Comparison of ENCODE assay signal across 1 cellular context in the genomic region with DNA sequence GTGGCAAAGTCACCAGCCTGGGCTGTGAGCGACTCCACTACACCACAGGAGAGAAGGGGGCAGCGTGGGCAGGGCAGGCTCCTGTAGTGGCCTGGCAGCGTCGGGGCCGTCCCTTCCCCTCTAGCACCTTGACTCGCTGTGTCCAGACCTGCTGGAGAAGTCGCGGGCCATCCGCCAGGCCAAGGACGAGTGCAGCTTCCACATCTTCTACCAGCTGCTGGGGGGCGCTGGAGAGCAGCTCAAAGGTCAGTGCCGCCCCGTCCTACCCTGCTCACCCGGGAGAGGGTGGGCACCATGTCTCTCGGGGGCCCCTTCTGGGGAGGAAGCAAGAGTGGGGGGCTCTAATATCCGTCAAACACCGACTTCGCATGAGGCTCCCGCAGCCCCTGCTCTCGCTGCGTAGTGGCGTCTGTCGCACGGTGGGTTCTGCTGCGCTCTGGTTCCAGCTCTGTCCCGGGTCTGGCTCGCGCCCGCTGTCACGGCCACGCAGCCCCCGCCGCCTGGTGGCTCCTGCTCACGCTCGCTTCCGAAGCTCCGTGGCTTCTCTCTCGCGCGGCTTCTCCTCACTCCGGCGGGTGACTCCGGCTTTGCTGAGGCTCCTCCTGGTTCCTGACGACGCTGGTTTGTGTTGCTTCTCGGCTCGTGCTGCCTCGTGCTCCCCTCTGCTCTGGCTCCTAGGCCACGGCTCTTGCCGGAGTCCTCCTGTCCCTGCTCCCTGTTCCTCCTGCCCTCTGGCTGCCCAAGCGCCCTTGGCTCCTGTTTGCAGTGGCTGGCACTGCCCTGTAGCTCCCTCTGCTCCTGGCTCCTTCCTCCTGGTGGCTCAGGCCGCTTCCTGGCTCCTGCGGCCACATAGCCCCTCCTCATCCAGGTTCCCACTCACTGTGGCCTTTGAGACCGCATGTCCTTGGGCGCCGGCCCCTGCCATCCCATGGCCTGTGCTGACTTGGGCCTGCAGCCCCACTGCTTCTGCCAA.
A peak's percentile ranks its signal among the peaks of the same experiment; 100 is the strongest.
TF ChIP-seq lines count a peak whose summit lies in the region.

No MANE protein-coding gene starts in this region.

TF ChIP-seq in H1, 55 proteins besides CTCF, POLR2A, EP300 and RAD21:
- TF ChIP-seq SIN3A (conservative IDR thresholded peaks at IDR 0.05 in 1 of 2, IDR thresholded peaks at IDR 0.05 in 1 of 2; ENCODE audit: low read depth in 1 of 2, low read length in 2 of 2) (no peak), GABPA (IDR thresholded peaks at IDR 0.05; ENCODE audit: borderline replicate concordance, insufficient read depth, low read length) (0 out of 2 replicates have a peak, but pooled peaks have one; percentile 36), KDM4A (IDR thresholded peaks at IDR 0.05; ENCODE audit: low read depth, low read length, severe bottlenecking) (peak; percentile 23), MAFK (IDR thresholded peaks at IDR 0.05; ENCODE audit: low read depth, low read length) (no peak), EGR1 (IDR thresholded peaks at IDR 0.05; ENCODE audit: borderline replicate concordance, low read depth, low read length) (0 out of 2 replicates have a peak, but pooled peaks have one; percentile 27), E2F6 (IDR thresholded peaks at IDR 0.05) (no peak), CREB1 (IDR thresholded peaks at IDR 0.05) (0 out of 2 replicates have a peak, but pooled peaks have one; percentile 32)
- TF ChIP-seq, protein P1, sequence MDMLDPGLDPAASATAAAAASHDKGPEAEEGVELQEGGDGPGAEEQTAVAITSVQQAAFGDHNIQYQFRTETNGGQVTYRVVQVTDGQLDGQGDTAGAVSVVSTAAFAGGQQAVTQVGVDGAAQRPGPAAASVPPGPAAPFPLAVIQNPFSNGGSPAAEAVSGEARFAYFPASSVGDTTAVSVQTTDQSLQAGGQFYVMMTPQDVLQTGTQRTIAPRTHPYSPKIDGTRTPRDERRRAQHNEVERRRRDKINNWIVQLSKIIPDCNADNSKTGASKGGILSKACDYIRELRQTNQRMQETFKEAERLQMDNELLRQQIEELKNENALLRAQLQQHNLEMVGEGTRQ (IDR thresholded peaks at IDR 0.05; ENCODE audit: low read length): no peak
